Comparison of ENCODE assay signal across 15 cellular contexts in the genomic region with DNA sequence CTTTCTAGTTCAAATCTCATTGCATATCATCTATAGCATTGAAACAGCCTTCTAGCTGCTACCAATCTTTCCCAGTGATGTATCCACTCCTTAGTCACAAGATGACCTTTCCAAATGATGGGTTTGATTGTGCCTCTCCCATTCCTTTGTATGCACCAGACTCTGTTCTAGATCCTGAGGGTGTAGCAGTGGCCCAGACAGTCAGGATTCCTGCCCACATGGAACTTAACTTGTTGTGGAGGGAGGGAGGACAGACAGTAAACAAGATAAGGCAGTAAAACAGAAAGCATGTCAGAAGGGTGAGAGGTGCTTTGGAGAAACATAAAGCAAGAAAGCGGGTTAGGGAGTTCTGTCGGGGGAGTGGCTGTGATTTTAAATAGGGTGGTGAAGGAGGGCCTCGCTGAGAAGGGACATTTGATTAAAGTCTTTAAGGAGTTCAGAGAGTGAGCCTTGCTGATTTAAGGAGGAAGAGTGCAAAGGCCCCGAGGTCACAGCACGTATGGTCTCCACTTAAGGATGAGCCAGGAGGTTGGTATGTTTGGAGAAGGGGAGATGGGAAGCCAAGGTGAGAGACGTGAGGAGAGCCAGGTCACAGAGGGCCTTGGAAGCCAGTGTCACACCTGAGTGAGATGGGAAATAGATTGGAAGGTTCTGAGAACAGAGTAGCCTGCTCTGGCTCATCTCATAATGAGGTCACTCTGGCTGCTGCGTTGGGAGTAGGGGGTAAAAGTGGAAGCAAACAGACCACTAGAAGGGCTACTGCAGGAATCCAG. TPM values are rescaled to one million over a fixed set of nuclear protein-coding genes. Genes with fewer than 3 reads are reported as not detected.
DNase-seq lines count a peak whose midpoint lies in the region; ATAC-seq and TF ChIP-seq lines count a peak whose summit lies in the region.
"Had no signal": no experiment of that assay in that cellular context is flagged by ENCODE, and none has a peak within 500 bp of the region (broad histone marks: within the 10 kb centered on the region; RNA-seq: fewer than 3 reads in every experiment).

No MANE protein-coding gene starts in this region.

- H3K9ac ChIP-seq in PC-3 (ENCODE audit: low read length) (peak overlapping the region; percentile 65; the same call in 1 of the 2 replicates), trophoblast cell (ENCODE audit: low read length) (no peak overlapping the region)
- H3K9ac ChIP-seq: GM23248 had no signal

- no peaks in the 10 kb centered on the region for H3K79me2 ChIP-seq in PC-3 (ENCODE audit: low read length)
- H3K79me2 ChIP-seq in trophoblast cell (ENCODE audit: control insufficient read depth, insufficient read depth, low read length, poor library complexity) = no peaks in the 10 kb centered on the region

- no peak overlapping the region for H3K4me3 ChIP-seq in PC-3 (ENCODE audit: low read length)
- no peak overlapping the region for H3K4me3 ChIP-seq in trophoblast cell (ENCODE audit: low read depth, low read length)
- H3K4me3 ChIP-seq: A549, GM23248 had no signal

- no peak overlapping the region for H2BK5ac ChIP-seq in trophoblast cell (ENCODE audit: low read depth, low read length, poor library complexity)

- H3K27me3 ChIP-seq in PC-3 (ENCODE audit: low read length) (no peaks in the 10 kb centered on the region), trophoblast cell (ENCODE audit: insufficient read depth, low read length) (no peaks in the 10 kb centered on the region)
- H3K27me3 ChIP-seq: BE2C had no signal

- H4K20me1 ChIP-seq in PC-3 (ENCODE audit: low read length) = no peaks in the 10 kb centered on the region

- H2AK5ac ChIP-seq in trophoblast cell (ENCODE audit: low read length) = no peak overlapping the region

- H3K9me2 ChIP-seq in PC-3 (replicated peaks; ENCODE audit: low read length) = no peaks in the 10 kb centered on the region

- no peaks in the 10 kb centered on the region for H3K9me3 Mint-ChIP-seq in activated CD8-positive, alpha-beta memory T cell treated with anti-CD3 and anti-CD28 coated beads, Interleukin-2, amount 10 ng/mL, durations not matched to agents 7 days and 5 days (ENCODE audit: low read depth)
- H3K9me3 Mint-ChIP-seq: CD4-positive, alpha-beta memory T cell had no signal

- H3K4ac ChIP-seq in trophoblast cell (ENCODE audit: low read depth, low read length) = no peak overlapping the region

- H3K27me3 Mint-ChIP-seq in activated CD8-positive, alpha-beta memory T cell treated with anti-CD3 and anti-CD28 coated beads, Interleukin-2, amount 10 ng/mL, durations not matched to agents 7 days and 5 days = peaks cover 10% of the 10 kb centered on the region
- H3K27me3 Mint-ChIP-seq: IgD-negative memory B cell had no signal

- H3K4me1 ChIP-seq in PC-3 (ENCODE audit: insufficient read depth, low read length) (peaks cover 48% of the 10 kb centered on the region), trophoblast cell (ENCODE audit: control insufficient read depth in 1 of 2, insufficient read depth in 2 of 2, low read length in 2 of 2) (peaks cover 10 to 31% of the 10 kb centered on the region in 2 experiments)
- H3K4me1 ChIP-seq: BE2C had no signal

- no peak overlapping the region for H3K14ac ChIP-seq in trophoblast cell (ENCODE audit: low read length)

- H3K4me3 Mint-ChIP-seq in activated CD8-positive, alpha-beta memory T cell treated with anti-CD3 and anti-CD28 coated beads, Interleukin-2, amount 10 ng/mL, durations not matched to agents 7 days and 5 days = no peak overlapping the region
- H3K4me3 Mint-ChIP-seq: CD4-positive, alpha-beta memory T cell; IgD-negative memory B cell had no signal

- CTCF ChIA-PET in PC-3 (lab: Charles Lee) = no interaction called here
- CTCF ChIA-PET in activated CD8-positive, alpha-beta memory T cell treated with anti-CD3 and anti-CD28 coated beads, Interleukin-2, amount 10 ng/mL, durations not matched to agents 7 days and 5 days (lab: Charles Lee) = interaction anchor here (0.8 kb wide), 1 partner anchor 247 kb away, joined by 3 read pairs; no protein-coding TSS in a partner anchor

- no peak overlapping the region for H3K27ac Mint-ChIP-seq in activated CD8-positive, alpha-beta memory T cell treated with anti-CD3 and anti-CD28 coated beads, Interleukin-2, amount 10 ng/mL, durations not matched to agents 7 days and 5 days
- H3K27ac Mint-ChIP-seq: CD4-positive, alpha-beta memory T cell had no signal

- H3K36me3 ChIP-seq in PC-3 (ENCODE audit: low read depth, low read length) (no peaks in the 10 kb centered on the region), trophoblast cell (ENCODE audit: control insufficient read depth in 1 of 2, insufficient read depth in 2 of 2, low read length in 2 of 2) (no peaks in the 10 kb centered on the region)
- H3K36me3 ChIP-seq: BE2C had no signal

- no peak overlapping the region for H4K91ac ChIP-seq in trophoblast cell (ENCODE audit: low read depth, low read length)

- TF ChIP-seq CTCF in PC-3 (conservative IDR thresholded peaks at IDR 0.05; ENCODE audit: low read depth, low read length) = no peak

- H2AFZ ChIP-seq in PC-3 (ENCODE audit: low read length) (no peak overlapping the region), trophoblast cell (ENCODE audit: insufficient read depth, low read length, poor library complexity) (no peak overlapping the region)
- H2AFZ ChIP-seq: GM23248 had no signal

- DNase-seq in ELF-1 (ENCODE audit: low read depth, low spot score) = peak; percentile 33
- no peak for DNase-seq in PC-3
- DNase-seq in islet precursor cell = peak; percentile 89
- DNase-seq in trophoblast cell = peak; percentile 88 to 93
- no peak for DNase-seq in HCEC 1CT
- DNase-seq in activated CD8-positive, alpha-beta memory T cell treated with anti-CD3 and anti-CD28 coated beads, Interleukin-2, amount 10 ng/mL, durations not matched to agents 7 days and 5 days = no peak
- DNase-seq: BE2C; CD4-positive, alpha-beta memory T cell; DND-41; GF-D8; GM23248 had no signal

- no peak for ATAC-seq in PC-3
- no peak for ATAC-seq in activated CD8-positive, alpha-beta memory T cell treated with anti-CD3 and anti-CD28 coated beads, Interleukin-2, amount 10 ng/mL, durations not matched to agents 7 days and 5 days
- ATAC-seq in GM18870 (IDR thresholded peaks at IDR 0.05; ENCODE audit: unreplicated experiment) = no peak
- ATAC-seq: A549 had no signal

- intact Hi-C loops in PC-3 (cut with micrococcal nuclease) = loop anchor here (2.0 kb wide), 1 partner anchor 37 kb away; no protein-coding TSS in a partner anchor

- H3K4me2 ChIP-seq in PC-3 (ENCODE audit: low read length) = peak overlapping the region; percentile 42
- H3K4me2 ChIP-seq in trophoblast cell (ENCODE audit: low read length) = no peak overlapping the region

- no peak overlapping the region for H3K23ac ChIP-seq in trophoblast cell (ENCODE audit: low read length)

- H4K12ac ChIP-seq in trophoblast cell (ENCODE audit: low read depth, low read length) = no peak overlapping the region

- no peaks in the 10 kb centered on the region for H3K4me1 Mint-ChIP-seq in activated CD8-positive, alpha-beta memory T cell treated with anti-CD3 and anti-CD28 coated beads, Interleukin-2, amount 10 ng/mL, durations not matched to agents 7 days and 5 days

- no peaks in the 10 kb centered on the region for H3K9me3 ChIP-seq in PC-3 (ENCODE audit: low read length)
- no peaks in the 10 kb centered on the region for H3K9me3 ChIP-seq in trophoblast cell (ENCODE audit: insufficient read depth, low read depth, low read length)
- H3K9me3 ChIP-seq: A549, BE2C had no signal

- peaks cover 6% of the 10 kb centered on the region for H3K79me1 ChIP-seq in trophoblast cell (ENCODE audit: low read length)

- no peaks in the 10 kb centered on the region for H3K36me3 Mint-ChIP-seq in activated CD8-positive, alpha-beta memory T cell treated with anti-CD3 and anti-CD28 coated beads, Interleukin-2, amount 10 ng/mL, durations not matched to agents 7 days and 5 days
- H3K36me3 Mint-ChIP-seq: CD4-positive, alpha-beta memory T cell; IgD-negative memory B cell had no signal

- no peaks in the 10 kb centered on the region for H3F3A ChIP-seq in PC-3 (ENCODE audit: low read length, unreplicated experiment)

- no peak overlapping the region for H2BK12ac ChIP-seq in trophoblast cell (ENCODE audit: low read length)

- peak overlapping the region; percentile 95 for H3K27ac ChIP-seq in PC-3 (ENCODE audit: low read length)
- peak overlapping the region; percentile 37 for H3K27ac ChIP-seq in trophoblast cell (ENCODE audit: low read depth, low read length)
- H3K27ac ChIP-seq: A549, C4-2B, GM23248 had no signal

- WGBS in trophoblast cell (ENCODE audit: extremely low coverage, insufficient coverage, insufficient read length) = no CpG with 5 or more reads among the region's 7 CpGs

- BruUV-seq in PC-3 (replicated peaks; lab: Mats Ljungman, UMichigan) = no TSS peak

- no peak overlapping the region for H2BK120ac ChIP-seq in trophoblast cell (ENCODE audit: insufficient read depth, low read length, poor library complexity)

- POLR2A ChIA-PET in PC-3 (lab: Charles Lee; ENCODE audit: unreplicated experiment) = no interaction called here

- H4K8ac ChIP-seq in trophoblast cell (ENCODE audit: low read depth, low read length) = no peak overlapping the region

- no peak overlapping the region for H3K18ac ChIP-seq in trophoblast cell (ENCODE audit: low read length)

RNA-seq across cellular contexts. Expression of gene FAM43A, which starts 38.3 kb away (rescaled TPM):
- total RNA-seq in PC-3 (2014; rRNA removed) = 59.8 and 73.8 TPM in 2 replicates
- polyA plus RNA-seq in trophoblast cell (2013) = 23.3 and 27.6 TPM in 2 replicates
- 10 to 100 TPM in 1 of 2 experiments, 1 to 10 TPM in 1; 1.6 to 10.0 TPM for total RNA-seq in activated CD8-positive, alpha-beta memory T cell treated with anti-CD3 and anti-CD28 coated beads, Interleukin-2, amount 10 ng/mL, durations not matched to agents 7 days and 5 days

RNA-seq across cellular contexts. Expression of gene LSG1, which starts 52.0 kb away (rescaled TPM):
- total RNA-seq in PC-3 (2014; rRNA removed) = 83.8 and 102 TPM in 2 replicates
- 17.7 and 18.0 TPM in 2 replicates for polyA plus RNA-seq in trophoblast cell (2013)
- 10 to 100 TPM; 42.8 to 58.7 TPM for total RNA-seq in activated CD8-positive, alpha-beta memory T cell treated with anti-CD3 and anti-CD28 coated beads, Interleukin-2, amount 10 ng/mL, durations not matched to agents 7 days and 5 days

Comparison
In these comparisons a context has a peak if more than half of its experiments do, and no peak if none do; other contexts are left out.
1. DNase-seq: peak in ELF-1 (single experiment), islet precursor cell (single experiment) and trophoblast cell (2 of 2); none in PC-3 (single experiment), HCEC 1CT (single experiment) and activated CD8-positive, alpha-beta memory T cell treated with anti-CD3 and anti-CD28 coated beads, Interleukin-2, amount 10 ng/mL, durations not matched to agents 7 days and 5 days (single experiment).